16 cellular contexts compared by ENCODE assay signal in the genomic region with DNA sequence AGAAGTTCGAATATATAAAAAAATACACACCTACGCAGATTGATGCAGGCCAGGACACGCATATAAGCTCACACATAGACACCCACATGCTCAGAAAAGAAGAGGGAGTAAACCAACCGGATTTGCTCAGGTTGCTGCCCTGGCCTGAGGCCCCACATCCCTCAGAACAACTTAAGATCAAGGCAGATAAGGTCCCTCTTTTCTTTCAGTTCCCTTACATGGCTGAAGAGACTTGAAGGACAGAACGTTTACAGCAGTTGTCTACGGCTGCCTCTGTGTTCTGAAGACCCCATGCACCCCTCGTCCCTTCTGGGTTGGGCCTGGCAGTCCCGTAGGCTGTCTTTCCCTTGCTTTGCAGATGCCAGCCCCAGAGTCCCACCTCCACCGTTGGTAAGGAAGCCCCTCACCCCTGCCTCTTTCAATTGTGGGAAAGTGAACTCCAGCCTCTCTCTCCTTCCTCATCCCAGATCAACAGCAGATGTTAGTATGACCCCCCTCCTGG. TPM values are rescaled to one million over a fixed set of nuclear protein-coding genes. Genes with fewer than 3 reads are reported as not detected.
DNase-seq lines count a peak whose midpoint lies in the region; ATAC-seq, FAIRE-seq and TF ChIP-seq lines count a peak whose summit lies in the region.
"Had no signal": no experiment of that assay in that cellular context is flagged by ENCODE, and none has a peak within 500 bp of the region (broad histone marks: within the 10 kb centered on the region; RNA-seq: fewer than 3 reads in every experiment).

No MANE protein-coding gene starts in this region.

- H4K8ac ChIP-seq in IMR-90 (ENCODE audit: low read depth in 2 of 2, low read length in 2 of 2): peak overlapping the region in 1 of 2 experiments; percentile 49; a peak in 1 of 4 replicates

- H4K20me1 ChIP-seq in BLaER1 treated with 17β-estradiol and CSF1 and Interleukin-3, amounts not matched to agents 10 nM and 100 nM: peaks cover 0 to 7% (median 0%) of the 10 kb centered on the region in 11 experiments; a peak in 7 of 22 replicates
- H4K20me1 ChIP-seq in IMR-90 (ENCODE audit: insufficient read depth, low read length): no peaks in the 10 kb centered on the region

- peak overlapping the region; percentile 13 for H3K4me3 Mint-ChIP-seq in neural crest cell
- no peak overlapping the region for H3K4me3 Mint-ChIP-seq in activated naive CD8-positive, alpha-beta T cell treated with anti-CD3 and anti-CD28 coated beads for 36 hours

- 80% methylated on average over 2 of the region's 9 CpGs; no CpG with 5 or more reads in 1 of the 2 experiments for WGBS in IMR-90 (ENCODE audit: extremely low coverage in 2 of 2, insufficient read length in 1 of 2), 2 experiments

- ATAC-seq in IMR-90 (ENCODE audit: low read depth): no peak
- no peak for ATAC-seq in GM19452 (IDR thresholded peaks at IDR 0.05; ENCODE audit: unreplicated experiment)
- no peak for ATAC-seq in GM21529 (IDR thresholded peaks at IDR 0.05; ENCODE audit: unreplicated experiment)
- ATAC-seq: left lobe of liver had no signal

- no peak overlapping the region for H3K23ac ChIP-seq in IMR-90 (ENCODE audit: low read depth, low read length)

- no peaks in the 10 kb centered on the region for H3K9me1 ChIP-seq in IMR-90 (ENCODE audit: insufficient read depth, low read length)

- no peak for FAIRE-seq in bronchial epithelial cell (lab: Jason Lieb, UNC)
- FAIRE-seq in frontal cortex (lab: Jason Lieb, UNC): no peak
- FAIRE-seq: H1 had no signal

- H3K79me1 ChIP-seq in IMR-90 (ENCODE audit: low read depth in 1 of 2, low read length in 2 of 2): peaks cover 0 to 14% of the 10 kb centered on the region in 2 experiments; a peak in 1 of 4 replicates

- POLR2A ChIA-PET in IMR-90 (lab: Charles Lee; ENCODE audit: unreplicated experiment): no interaction called here

- BruUV-seq in IMR-90 (replicated peaks; lab: Mats Ljungman, UMichigan): no TSS peak

- no peak overlapping the region; the same call in 1 of the 2 replicates for H2AK5ac ChIP-seq in IMR-90 (ENCODE audit: low read depth, low read length)

- peak overlapping the region; percentile 34; the same call in 1 of the 2 replicates for H3K14ac ChIP-seq in IMR-90 (replicated peaks; ENCODE audit: low read depth, low read length)

- dilution Hi-C loops in IMR-90 (cut with HindIII; ENCODE audit: low sequenced_read_pairs, unreplicated experiment): no loop called here

- peaks cover 49% of the 10 kb centered on the region for H3K27me3 Mint-ChIP-seq in neural crest cell (ENCODE audit: low read depth)
- peaks cover 5% of the 10 kb centered on the region for H3K27me3 Mint-ChIP-seq in activated naive CD8-positive, alpha-beta T cell treated with anti-CD3 and anti-CD28 coated beads for 36 hours

- peaks cover 13% of the 10 kb centered on the region for H3K4me1 Mint-ChIP-seq in neural crest cell
- H3K4me1 Mint-ChIP-seq in activated naive CD8-positive, alpha-beta T cell treated with anti-CD3 and anti-CD28 coated beads for 36 hours: peaks cover 12% of the 10 kb centered on the region

- no peak for TF ChIP-seq CTCF in IMR-90 (conservative IDR thresholded peaks at IDR 0.05; ENCODE audit: low read depth, low read length)
- TF ChIP-seq CTCF in bronchial epithelial cell (IDR thresholded peaks at IDR 0.05; ENCODE audit: insufficient read depth, low read length, severe bottlenecking): no peak
- no peak for TF ChIP-seq CTCF in neural crest cell (conservative IDR thresholded peaks at IDR 0.05)

- H3K4me1 ChIP-seq in BLaER1 treated with 17β-estradiol and CSF1 and Interleukin-3, amounts not matched to agents 10 nM and 100 nM: peaks cover 33 to 80% (median 67%) of the 10 kb centered on the region in 10 experiments
- H3K4me1 ChIP-seq in IMR-90 (ENCODE audit: control insufficient read depth, insufficient read depth, low read length): peaks cover 10% of the 10 kb centered on the region; the same call in 1 of the 2 replicates

- no peak overlapping the region for H4K91ac ChIP-seq in IMR-90 (ENCODE audit: insufficient read depth, low read depth, low read length)

- H3K9me3 ChIP-seq in BLaER1 treated with 17β-estradiol and CSF1 and Interleukin-3, amounts not matched to agents 10 nM and 100 nM (replicated peaks in 1 of 11): no peaks in the 10 kb centered on the region
- no peaks in the 10 kb centered on the region for H3K9me3 ChIP-seq in IMR-90 (ENCODE audit: control insufficient read depth, insufficient read depth, low read length)

- H2BK120ac ChIP-seq in IMR-90 (ENCODE audit: low read depth, low read length): no peak overlapping the region

- no peaks in the 10 kb centered on the region for H3K9me3 Mint-ChIP-seq in neural crest cell
- H3K9me3 Mint-ChIP-seq in activated naive CD8-positive, alpha-beta T cell treated with anti-CD3 and anti-CD28 coated beads for 36 hours: no peaks in the 10 kb centered on the region

- peak overlapping the region in 7 of 10 experiments; percentile 31 to 70 (median 59); a peak in 13 of 20 replicates for H3K4me3 ChIP-seq in BLaER1 treated with 17β-estradiol and CSF1 and Interleukin-3, amounts not matched to agents 10 nM and 100 nM
- H3K4me3 ChIP-seq in IMR-90 (ENCODE audit: insufficient read depth, low read depth, low read length): no peak overlapping the region
- H3K4me3 ChIP-seq in bronchial epithelial cell (ENCODE audit: low read depth, low read length): no peak overlapping the region

- TF ChIP-seq POLR2A in IMR-90 (IDR thresholded peaks at IDR 0.05; ENCODE audit: low read depth, low read length): no peak

- no peaks in the 10 kb centered on the region for H3K36me3 Mint-ChIP-seq in neural crest cell (ENCODE audit: low read depth)
- no peaks in the 10 kb centered on the region for H3K36me3 Mint-ChIP-seq in activated naive CD8-positive, alpha-beta T cell treated with anti-CD3 and anti-CD28 coated beads for 36 hours

- DNase-seq in IMR-90 (no peak), bronchial epithelial cell (ENCODE audit: low read depth) (peak; percentile 89), neural crest cell (ENCODE audit: low read depth, low spot score) (no peak), frontal cortex (ENCODE audit: low spot score in 2 of 2) (no peak)
- no peak for DNase-seq in activated naive CD8-positive, alpha-beta T cell treated with anti-CD3 and anti-CD28 coated beads for 36 hours
- DNase-seq: ACHN; amniotic stem cell; effector CD8-positive, alpha-beta T cell; glutamatergic neuron; NCI-H2029; stimulated activated CD4-positive, alpha-beta T cell treated with anti-CD3 and anti-CD28 coated beads, Interleukin-4, amount 100 ng/mL, for 24 hours had no signal

- H3K27ac Mint-ChIP-seq in neural crest cell (ENCODE audit: unreplicated experiment): no peak overlapping the region
- H3K27ac Mint-ChIP-seq in activated naive CD8-positive, alpha-beta T cell treated with anti-CD3 and anti-CD28 coated beads for 36 hours: no peak overlapping the region

- in situ Hi-C loops in IMR-90 (cut with MboI; ENCODE audit: low sequenced_read_pairs): no loop called here

- peak overlapping the region; percentile 32; the same call in 1 of the 2 replicates for H4K5ac ChIP-seq in IMR-90 (ENCODE audit: low read depth, low read length)

- peak overlapping the region; percentile 53 for H2AK9ac ChIP-seq in IMR-90 (replicated peaks; ENCODE audit: low read depth, low read length, poor library complexity)

- H3K4ac ChIP-seq in IMR-90 (ENCODE audit: low read depth, low read length): peak overlapping the region; percentile 17; the same call in 1 of the 2 replicates

- H3K36me3 ChIP-seq in BLaER1 treated with 17β-estradiol and CSF1 and Interleukin-3, amounts not matched to agents 10 nM and 100 nM: peaks cover 0 to 2% (median 0%) of the 10 kb centered on the region in 11 experiments; a peak in 3 of 22 replicates
- no peaks in the 10 kb centered on the region for H3K36me3 ChIP-seq in IMR-90 (ENCODE audit: control insufficient read depth, insufficient read depth, low read length)
- no peaks in the 10 kb centered on the region for H3K36me3 ChIP-seq in bronchial epithelial cell (ENCODE audit: control insufficient read depth, insufficient read depth, low read length)

- no peak overlapping the region for H3K56ac ChIP-seq in IMR-90 (ENCODE audit: extremely low read depth, insufficient read depth, low read length)

- H3K27me3 ChIP-seq in BLaER1 treated with 17β-estradiol and CSF1 and Interleukin-3, amounts not matched to agents 10 nM and 100 nM: no peaks in the 10 kb centered on the region
- peaks cover 15% of the 10 kb centered on the region for H3K27me3 ChIP-seq in IMR-90 (ENCODE audit: control insufficient read depth, insufficient read depth, low read length)
- H3K27me3 ChIP-seq in bronchial epithelial cell (ENCODE audit: control insufficient read depth, insufficient read depth, low read length): no peaks in the 10 kb centered on the region

- no peak overlapping the region for H2BK5ac ChIP-seq in IMR-90 (ENCODE audit: low read depth, low read length, poor library complexity, severe bottlenecking)

- no peak for TF ChIP-seq RAD21 in IMR-90 (IDR thresholded peaks at IDR 0.05; ENCODE audit: low read length)

- peak overlapping the region; percentile 75 to 100 (median 95) for H3K27ac ChIP-seq in BLaER1 treated with 17β-estradiol and CSF1 and Interleukin-3, amounts not matched to agents 10 nM and 100 nM
- peak overlapping the region; percentile 93; the same call in 1 of the 2 replicates for H3K27ac ChIP-seq in IMR-90 (ENCODE audit: insufficient read depth, low read length)

- peak overlapping the region; percentile 48 for H2AFZ ChIP-seq in IMR-90 (replicated peaks; ENCODE audit: low read length, poor library complexity)

- peak overlapping the region; percentile 24; the same call in 1 of the 2 replicates for H2BK20ac ChIP-seq in IMR-90 (ENCODE audit: low read depth, low read length)

- peak overlapping the region; percentile 18; the same call in 1 of the 2 replicates for H3K18ac ChIP-seq in IMR-90 (ENCODE audit: low read depth, low read length)

- peak overlapping the region; percentile 48 to 98 (median 91) for H3K4me2 ChIP-seq in BLaER1 treated with 17β-estradiol and CSF1 and Interleukin-3, amounts not matched to agents 10 nM and 100 nM
- no peak overlapping the region; the same call in 1 of the 2 replicates for H3K4me2 ChIP-seq in IMR-90 (ENCODE audit: low read depth, low read length)

- intact Hi-C loops in IMR-90 (cut with micrococcal nuclease): no loop called here

- CTCF ChIA-PET in IMR-90 (lab: Yijun Ruan, JAX): interaction anchor here (0.9 kb wide), 1 partner anchor 116 kb away, joined by 3 read pairs; no protein-coding TSS in a partner anchor

- 0 out of 3 replicates have a peak overlapping the region, but pooled peaks have one; percentile 49 for H2BK15ac ChIP-seq in IMR-90 (ENCODE audit: low read depth, low read length)

- peak overlapping the region; percentile 51 to 97 (median 84); a peak in 20 of 22 replicates for H3K9ac ChIP-seq in BLaER1 treated with 17β-estradiol and CSF1 and Interleukin-3, amounts not matched to agents 10 nM and 100 nM
- H3K9ac ChIP-seq in IMR-90 (ENCODE audit: low read depth, low read length): no peak overlapping the region; the same call in 1 of the 2 replicates

RNA-seq across cellular contexts. Expression of a gene that starts 4.3 kb away (rescaled TPM):
- total RNA-seq in IMR-90 (2012; rRNA removed) (60.4 and 77.8 TPM in 2 replicates), bronchial epithelial cell (31.3 and 75.0 TPM in 2 replicates), neural crest cell (51.9 and 70.3 TPM in 2 replicates), frontal cortex (49.7 TPM)
- polyA plus RNA-seq in IMR-90 (2012; rRNA removed): 146 and 150 TPM in 2 replicates
- polyA plus RNA-seq in IMR-90 (2012; cell fraction: cytosol; rRNA removed): 119 and 140 TPM in 2 replicates
- polyA plus RNA-seq in IMR-90 (2012; cell fraction: nucleus; rRNA removed; ENCODE audit: low replicate concordance): 281 and 318 TPM in 2 replicates
- total RNA-seq in activated naive CD8-positive, alpha-beta T cell treated with anti-CD3 and anti-CD28 coated beads for 36 hours: 10 to 100 TPM; 55.6 to 62.1 TPM

Comparison
In these comparisons a context has a peak if more than half of its experiments do, and no peak if none do; other contexts are left out.
1. H3K4me3 ChIP-seq: peak in BLaER1 treated with 17β-estradiol and CSF1 and Interleukin-3, amounts not matched to agents 10 nM and 100 nM (7 of 10); none in IMR-90 (single experiment) and bronchial epithelial cell (single experiment).